ENCODE assay signal across 2 cellular contexts in genomic region chr16:31186930-31187807, GRCh38.
TF ChIP-seq lines count a peak whose summit lies in the region.

No MANE protein-coding gene starts in this region.

TF ChIP-seq in A549, 52 proteins besides CTCF, POLR2A, EP300 and RAD21:
- TF ChIP-seq TP53 (CRISPR knock-in tag; IDR thresholded peaks at IDR 0.05) (peak; percentile 24; the same call in 1 of the 2 replicates), JUN (IDR thresholded peaks at IDR 0.05) (no peak), HOXA7 (CRISPR knock-in tag; IDR thresholded peaks at IDR 0.05) (peak; percentile 71; the same call in 1 of the 2 replicates), CHD2 (IDR thresholded peaks at IDR 0.05; ENCODE audit: low read length, partially characterized antibody) (no peak), TFCP2L1 (CRISPR knock-in tag; IDR thresholded peaks at IDR 0.05) (0 out of 2 replicates have a peak, but pooled peaks have one; percentile 48), SMC3 (IDR thresholded peaks at IDR 0.05) (no peak), RARB (CRISPR knock-in tag; IDR thresholded peaks at IDR 0.05) (peak; percentile 64; the same call in 1 of the 2 replicates)
- TF ChIP-seq, protein P1, sequence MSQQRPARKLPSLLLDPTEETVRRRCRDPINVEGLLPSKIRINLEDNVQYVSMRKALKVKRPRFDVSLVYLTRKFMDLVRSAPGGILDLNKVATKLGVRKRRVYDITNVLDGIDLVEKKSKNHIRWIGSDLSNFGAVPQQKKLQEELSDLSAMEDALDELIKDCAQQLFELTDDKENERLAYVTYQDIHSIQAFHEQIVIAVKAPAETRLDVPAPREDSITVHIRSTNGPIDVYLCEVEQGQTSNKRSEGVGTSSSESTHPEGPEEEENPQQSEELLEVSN (IDR thresholded peaks at IDR 0.05; ENCODE audit: borderline replicate concordance, low read depth), result no peak

TF ChIP-seq in GM12878, 131 proteins besides CTCF, POLR2A, EP300 and RAD21:
- TF ChIP-seq SMC3 (IDR thresholded peaks at IDR 0.05; ENCODE audit: borderline replicate concordance, low read length), result no peak
- TF ChIP-seq ATF7 (IDR thresholded peaks at IDR 0.05; ENCODE audit: low read depth), result no peak
- TF ChIP-seq RBBP5 (conservative IDR thresholded peaks at IDR 0.05), result no peak
- no peak for TF ChIP-seq CREB1 (IDR thresholded peaks at IDR 0.05; ENCODE audit: low read depth)
- TF ChIP-seq POLR2AphosphoS2 (IDR thresholded peaks at IDR 0.05; ENCODE audit: low read depth, low read length), result peak; percentile 72; the same call in 1 of the 2 replicates
- peak; percentile 84 for TF ChIP-seq POLR2AphosphoS5 (IDR thresholded peaks at IDR 0.05; ENCODE audit: low read length)
- no peak for TF ChIP-seq CBFB (IDR thresholded peaks at IDR 0.05; ENCODE audit: low read depth)
- TF ChIP-seq ESRRA (IDR thresholded peaks at IDR 0.05; ENCODE audit: low read length), result no peak
- TF ChIP-seq PML (IDR thresholded peaks at IDR 0.05; ENCODE audit: low read length), result peak; percentile 58; the same call in 1 of the 2 replicates
- TF ChIP-seq POU2F2 (IDR thresholded peaks at IDR 0.05; ENCODE audit: borderline replicate concordance, low read depth, low read length), result peak; percentile 26; the same call in 1 of the 3 replicates
- no peak for TF ChIP-seq TCF3 (IDR thresholded peaks at IDR 0.05; ENCODE audit: borderline replicate concordance, insufficient read depth, low read depth, low read length)
- TF ChIP-seq TCF12 (IDR thresholded peaks at IDR 0.05; ENCODE audit: low read depth, low read length), result no peak
- no peak for TF ChIP-seq FOXM1 (IDR thresholded peaks at IDR 0.05; ENCODE audit: low read depth, low read length)
- TF ChIP-seq RUNX3 (IDR thresholded peaks at IDR 0.05; ENCODE audit: low read length), result peak; percentile 6; the same call in 1 of the 2 replicates
- no peak for TF ChIP-seq TAF1 (IDR thresholded peaks at IDR 0.05; ENCODE audit: borderline replicate concordance, low read depth, low read length)
- TF ChIP-seq ZBTB40 (IDR thresholded peaks at IDR 0.05; ENCODE audit: borderline replicate concordance), result no peak
- TF ChIP-seq FOS (IDR thresholded peaks at IDR 0.05; ENCODE audit: borderline replicate concordance, extremely low read depth, insufficient read length), result no peak
- TF ChIP-seq IKZF2 (IDR thresholded peaks at IDR 0.05), result no peak
- TF ChIP-seq, protein P2, sequence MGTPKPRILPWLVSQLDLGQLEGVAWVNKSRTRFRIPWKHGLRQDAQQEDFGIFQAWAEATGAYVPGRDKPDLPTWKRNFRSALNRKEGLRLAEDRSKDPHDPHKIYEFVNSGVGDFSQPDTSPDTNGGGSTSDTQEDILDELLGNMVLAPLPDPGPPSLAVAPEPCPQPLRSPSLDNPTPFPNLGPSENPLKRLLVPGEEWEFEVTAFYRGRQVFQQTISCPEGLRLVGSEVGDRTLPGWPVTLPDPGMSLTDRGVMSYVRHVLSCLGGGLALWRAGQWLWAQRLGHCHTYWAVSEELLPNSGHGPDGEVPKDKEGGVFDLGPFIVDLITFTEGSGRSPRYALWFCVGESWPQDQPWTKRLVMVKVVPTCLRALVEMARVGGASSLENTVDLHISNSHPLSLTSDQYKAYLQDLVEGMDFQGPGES (IDR thresholded peaks at IDR 0.05), result no peak
- TF ChIP-seq IRF4 (IDR thresholded peaks at IDR 0.05; ENCODE audit: low read depth, low read length), result no peak
